16 cellular contexts compared by ENCODE assay signal in genomic region chr7:48832303-48832845, GRCh38.
DNase-seq lines count a peak whose midpoint lies in the region; ATAC-seq lines count a peak whose summit lies in the region.
"Had no signal": no experiment of that assay in that cellular context is flagged by ENCODE, and none has a peak within 500 bp of the region (broad histone marks: within the 10 kb centered on the region; RNA-seq: fewer than 3 reads in every experiment).

No MANE protein-coding gene starts in this region.

- no peaks in the 10 kb centered on the region for H3K27me3 ChIP-seq in H7 (ENCODE audit: control insufficient read depth, insufficient read depth, low read length)

- H3K36me3 ChIP-seq in H7 (replicated peaks; ENCODE audit: control insufficient read depth, insufficient read depth, low read length) = no peaks in the 10 kb centered on the region

- no peak for ATAC-seq in GM19324 (IDR thresholded peaks at IDR 0.05; ENCODE audit: low FRiP score, unreplicated experiment)
- ATAC-seq: A549 had no signal

- H3K4me3 ChIP-seq in H7 (ENCODE audit: insufficient read depth, low read depth, low read length) = no peak overlapping the region
- H3K4me3 ChIP-seq: A549, PC-9, SK-N-MC had no signal

- DNase-seq in C1 segment of cervical spinal cord (lab: John Stamatoyannopoulos, UW) = peak in 11 of 14 donors; percentile 9 to 40 (median 18)
- peak in 32 of 56 donors; percentile 3 to 67 (median 21) for DNase-seq in amygdala (lab: John Stamatoyannopoulos, UW)
- DNase-seq in hippocampal formation (lab: John Stamatoyannopoulos, UW) = peak; percentile 45 to 68
- peak; percentile 45 for DNase-seq in putamen (ENCODE audit: low spot score)
- no peak for DNase-seq in T-helper 1 cell
- DNase-seq in H7 = no peak
- DNase-seq: DMS 273 treated with DMSO at 0.1 percent for 48 hours, H9, NCI-H1105 treated with DMSO at 0.1 percent for 48 hours, NCI-H1694 treated with DMSO at 0.1 percent for 48 hours, NCI-H510A treated with DMSO at 0.1 percent for 48 hours, NCI-H82, PC-9 had no signal

Comparison
In these comparisons a context has a peak if more than half of its experiments do, and no peak if none do; other contexts are left out.
1. DNase-seq: peak in C1 segment of cervical spinal cord (11 of 14), amygdala (32 of 56), hippocampal formation (2 of 2) and putamen (single experiment); none in T-helper 1 cell (0 of 5) and H7 (single experiment).